ENCODE assay signal across 1 cellular context in the genomic region with DNA sequence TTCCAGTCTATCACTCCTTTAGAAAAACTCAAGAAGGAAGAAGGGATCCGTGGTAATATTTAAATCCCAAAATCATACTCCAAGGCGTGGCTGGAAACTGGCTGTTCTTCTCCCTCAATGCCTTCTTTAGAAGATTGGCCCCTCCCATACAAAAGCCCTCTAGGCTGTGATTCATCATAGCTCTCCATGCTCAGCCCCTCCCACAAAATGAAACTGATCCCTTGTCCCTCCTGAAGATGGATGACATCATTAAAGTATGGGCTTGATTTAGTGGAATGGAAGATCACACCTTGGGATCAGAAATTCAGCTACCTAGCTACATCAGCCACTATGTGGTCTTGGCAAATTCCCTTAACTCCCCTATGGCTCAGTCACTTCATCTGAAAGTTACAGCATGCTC.
TF ChIP-seq lines count a peak whose summit lies in the region.

No MANE protein-coding gene starts in this region.

TF ChIP-seq in GM12878, 131 proteins besides CTCF, POLR2A, EP300 and RAD21:
- TF ChIP-seq ATF7 (IDR thresholded peaks at IDR 0.05; ENCODE audit: low read depth), result peak; percentile 51; the same call in 1 of the 2 replicates
- TF ChIP-seq CREM (IDR thresholded peaks at IDR 0.05; ENCODE audit: low read depth), result no peak
- no peak for TF ChIP-seq YBX1 (IDR thresholded peaks at IDR 0.05)
- TF ChIP-seq ZBED1 (IDR thresholded peaks at IDR 0.05; ENCODE audit: borderline replicate concordance), result no peak
- TF ChIP-seq TARDBP (IDR thresholded peaks at IDR 0.05; ENCODE audit: borderline replicate concordance), result no peak
- TF ChIP-seq, protein P1, sequence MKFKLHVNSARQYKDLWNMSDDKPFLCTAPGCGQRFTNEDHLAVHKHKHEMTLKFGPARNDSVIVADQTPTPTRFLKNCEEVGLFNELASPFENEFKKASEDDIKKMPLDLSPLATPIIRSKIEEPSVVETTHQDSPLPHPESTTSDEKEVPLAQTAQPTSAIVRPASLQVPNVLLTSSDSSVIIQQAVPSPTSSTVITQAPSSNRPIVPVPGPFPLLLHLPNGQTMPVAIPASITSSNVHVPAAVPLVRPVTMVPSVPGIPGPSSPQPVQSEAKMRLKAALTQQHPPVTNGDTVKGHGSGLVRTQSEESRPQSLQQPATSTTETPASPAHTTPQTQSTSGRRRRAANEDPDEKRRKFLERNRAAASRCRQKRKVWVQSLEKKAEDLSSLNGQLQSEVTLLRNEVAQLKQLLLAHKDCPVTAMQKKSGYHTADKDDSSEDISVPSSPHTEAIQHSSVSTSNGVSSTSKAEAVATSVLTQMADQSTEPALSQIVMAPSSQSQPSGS (IDR thresholded peaks at IDR 0.05; ENCODE audit: low read length), result no peak
- no peak for TF ChIP-seq NR2C1 (IDR thresholded peaks at IDR 0.05)
